In the genomic region with DNA sequence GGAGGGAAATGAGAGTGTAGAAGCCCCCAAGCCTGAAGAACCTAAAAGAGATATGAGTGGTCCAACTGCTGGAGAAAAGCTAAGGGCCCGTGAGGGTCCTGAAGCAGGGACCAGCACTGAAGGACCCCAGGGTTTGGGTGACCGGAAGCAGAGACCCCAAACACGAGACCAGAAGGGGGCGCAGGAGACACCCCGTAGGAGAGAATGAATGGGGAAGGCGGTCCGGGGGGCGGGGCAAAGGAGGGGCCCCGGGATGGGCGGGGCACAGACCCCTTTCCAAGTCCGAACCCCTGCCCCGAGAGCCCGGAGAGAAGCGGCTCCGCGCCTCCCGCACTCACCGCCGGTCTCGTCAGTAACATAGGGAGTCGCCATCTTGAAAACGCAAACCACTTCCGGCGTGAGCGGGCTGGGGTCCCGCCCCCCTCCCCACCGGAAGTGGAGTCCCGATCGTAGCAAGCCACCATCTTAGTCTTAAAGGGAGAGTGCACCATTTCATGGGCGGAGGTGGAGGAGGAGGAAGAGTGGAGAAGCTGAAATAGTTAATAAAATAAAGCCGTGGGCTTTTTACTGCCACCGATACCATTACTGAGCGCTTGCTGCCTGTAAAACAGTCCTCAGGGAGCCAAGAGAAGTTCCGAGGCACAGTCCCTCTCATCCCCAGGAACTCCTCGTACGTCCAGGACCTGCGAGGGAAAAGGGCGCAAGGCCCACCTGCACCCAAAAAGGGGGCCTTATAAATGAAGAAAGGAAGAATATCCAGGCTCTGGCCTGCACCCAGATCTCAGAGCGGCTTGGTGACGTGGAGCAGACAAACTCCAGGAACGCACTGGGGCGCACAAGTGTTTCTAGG, we compare ENCODE assay signal across 8 cellular contexts. TPM values are rescaled to one million over a fixed set of nuclear protein-coding genes. Genes with fewer than 3 reads are reported as not detected.
DNase-seq lines count a peak whose midpoint lies in the region; ATAC-seq lines count a peak whose summit lies in the region.

No MANE protein-coding gene starts in this region.

- ATAC-seq in GM19043 (IDR thresholded peaks at IDR 0.05; ENCODE audit: low read depth, unreplicated experiment) (peak; percentile 35), HG03378 (IDR thresholded peaks at IDR 0.05; ENCODE audit: unreplicated experiment) (peak; percentile 43)

- peak; percentile 77 to 83 for DNase-seq in AML-193 (lab: John Stamatoyannopoulos, UW)
- peak; percentile 92 for DNase-seq in NCI-H460 (ENCODE audit: extremely low read depth, low read depth)
- peak; percentile 84 for DNase-seq in activated CD4-positive, alpha-beta T cell treated with anti-CD3 and anti-CD28 coated beads for 1 hour
- DNase-seq in cerebellum (ENCODE audit: low spot score): peak; percentile 92
- peak; percentile 93 for DNase-seq in kidney tubule cell (ENCODE audit: low spot score)
- DNase-seq in stimulated activated CD4-positive, alpha-beta T cell treated with anti-CD3 and anti-CD28 coated beads, Interleukin-1b, Interleukin-23, amount 100 ng/mL, for 1 hour (ENCODE audit: low read depth in 2 of 2): peak; percentile 73 to 74

RNA-seq across cellular contexts. Expression of a gene that starts 0.7 kb away (rescaled TPM):
- 33.0 and 33.1 TPM in 2 replicates for total RNA-seq in NCI-H460 (2014; rRNA removed; shearing (Covaris generic))
- 24.7 and 51.2 TPM in 2 replicates for polyA plus RNA-seq in NCI-H460 (2014; cell fraction: nucleus; rRNA removed)
- 11.0 TPM for total RNA-seq in cerebellum

RNA-seq across cellular contexts. Expression of a gene that starts 4.0 kb away (rescaled TPM):
- 14.1 and 15.5 TPM in 2 replicates for total RNA-seq in NCI-H460 (2014; rRNA removed; shearing (Covaris generic))
- 15.9 and 20.6 TPM in 2 replicates for polyA plus RNA-seq in NCI-H460 (2014; cell fraction: nucleus; rRNA removed)
- 14.0 TPM for total RNA-seq in cerebellum

RNA-seq across cellular contexts. Expression of a gene that starts 38.9 kb away (rescaled TPM):
- total RNA-seq in NCI-H460 (2014; rRNA removed; shearing (Covaris generic)): 0.78 and 1.3 TPM in 2 replicates
- 3.9 TPM in 1 of 2 replicates, not detected in the other for polyA plus RNA-seq in NCI-H460 (2014; cell fraction: nucleus; rRNA removed)
- 0.54 TPM for total RNA-seq in cerebellum

RNA-seq across cellular contexts. Expression of a gene that starts 39.7 kb away (rescaled TPM):
- 31.6 and 31.7 TPM in 2 replicates for total RNA-seq in NCI-H460 (2014; rRNA removed; shearing (Covaris generic))
- 52.8 and 62.7 TPM in 2 replicates for polyA plus RNA-seq in NCI-H460 (2014; cell fraction: nucleus; rRNA removed)
- 25.7 TPM for total RNA-seq in cerebellum

RNA-seq across cellular contexts. Expression of a gene that starts 46.9 kb away (rescaled TPM):
- total RNA-seq in NCI-H460 (2014; rRNA removed; shearing (Covaris generic)): 37.6 and 39.4 TPM in 2 replicates
- 13.5 and 17.5 TPM in 2 replicates for polyA plus RNA-seq in NCI-H460 (2014; cell fraction: nucleus; rRNA removed)
- total RNA-seq in cerebellum: 46.5 TPM

Comparison
In these comparisons a context has a peak if more than half of its experiments do, and no peak if none do; other contexts are left out.
1. Peak in every context shown above with its lines: DNase-seq and ATAC-seq.